In the genomic region with DNA sequence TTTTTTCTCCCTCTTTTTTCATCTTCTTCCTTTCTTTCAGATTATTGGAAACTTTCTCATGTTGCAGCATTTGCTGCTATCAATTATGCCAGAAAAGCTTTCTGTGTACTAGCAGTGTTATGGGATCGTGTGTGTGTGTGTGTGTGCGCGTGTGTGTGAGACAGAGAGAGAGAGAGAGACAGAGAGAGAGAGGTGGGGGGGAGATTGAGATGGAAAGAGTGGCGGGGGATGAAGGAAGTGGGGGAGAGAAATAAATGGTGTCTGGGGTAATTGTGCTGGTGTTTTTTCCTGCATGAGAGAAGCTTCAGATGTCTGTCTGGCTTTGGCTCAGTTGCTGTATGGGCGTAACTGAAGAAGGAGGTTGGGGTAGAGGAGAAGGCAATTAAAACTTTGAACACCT, we compare ENCODE assay signal across 11 cellular contexts.
DNase-seq lines count a peak whose midpoint lies in the region; ATAC-seq, FAIRE-seq and TF ChIP-seq lines count a peak whose summit lies in the region.
"Had no signal": no experiment of that assay in that cellular context is flagged by ENCODE, and none has a peak within 500 bp of the region (broad histone marks: within the 10 kb centered on the region; RNA-seq: fewer than 3 reads in every experiment).

No MANE protein-coding gene starts in this region.

- ATAC-seq in HG03097 (IDR thresholded peaks at IDR 0.05; ENCODE audit: low FRiP score, unreplicated experiment), result no peak
- ATAC-seq: left lobe of liver had no signal

- no peaks in the 10 kb centered on the region for H3K9me1 ChIP-seq in keratinocyte (ENCODE audit: control insufficient read depth, extremely low read depth, insufficient read depth, low read length)

- no peak for TF ChIP-seq CTCF in keratinocyte (optimal IDR thresholded peaks at IDR 0.05 in 1 of 3, IDR thresholded peaks at IDR 0.05 in 1 of 3, conservative IDR thresholded peaks at IDR 0.05 in 1 of 3; ENCODE audit: extremely low read depth in 1 of 3, insufficient read depth in 2 of 3, low read length in 3 of 3)

- H3K4me3 ChIP-seq in keratinocyte (ENCODE audit: control insufficient read depth in 2 of 3, extremely low read depth in 1 of 3, insufficient read depth in 2 of 3, low read depth in 1 of 3, low read length in 3 of 3) (peak overlapping the region in 2 of 3 experiments; percentile 15 to 45), subcutaneous abdominal adipose tissue (ENCODE audit: low read depth in 1 of 5, low read length in 5 of 5) (peak overlapping the region in 3 of 5 donors; percentile 3 to 52 (median 40))
- H3K4me3 ChIP-seq: HAP-1 had no signal

- H3K27ac ChIP-seq in keratinocyte (ENCODE audit: control insufficient read depth, insufficient read depth, low read length) (peak overlapping the region; percentile 38), subcutaneous abdominal adipose tissue (ENCODE audit: low read depth, low read length) (no peak overlapping the region)

- peak; percentile 77 for FAIRE-seq in keratinocyte (lab: Jason Lieb, UNC)
- FAIRE-seq: endothelial cell of umbilical vein had no signal

- H3K4me2 ChIP-seq in keratinocyte (ENCODE audit: control insufficient read depth, extremely low read depth, insufficient read depth, low read depth, low read length), result peak overlapping the region; percentile 84

- H4K20me1 ChIP-seq in keratinocyte (ENCODE audit: control insufficient read depth, extremely low read depth, insufficient read depth, low read length), result no peaks in the 10 kb centered on the region

- DNase-seq in NCI-H82 (lab: John Stamatoyannopoulos, UW) (peak; percentile 7), NCI-H82 treated with DMSO at 0.1 percent for 48 hours (lab: John Stamatoyannopoulos, UW; ENCODE audit: unreplicated experiment) (no peak), SHP77 (lab: John Stamatoyannopoulos, UW) (peak; percentile 25 to 33), keratinocyte (ENCODE audit: low read depth, low spot score) (no peak), amygdala (lab: John Stamatoyannopoulos, UW) (no peak), dedifferentiated amniotic fluid mesenchymal stem cell (ENCODE audit: extremely low spot score) (no peak)

- dilution Hi-C loops in keratinocyte (cut with MboI; ENCODE audit: extremely low pct_ligation_motif_present, low sequenced_read_pairs), result no loop called here

- H3K9ac ChIP-seq in keratinocyte (ENCODE audit: control insufficient read depth, extremely low read depth, insufficient read depth, low read length) (peak overlapping the region; percentile 38), subcutaneous abdominal adipose tissue (ENCODE audit: low read length in 5 of 5) (peak overlapping the region in 1 of 5 donors; percentile 16)

- no peaks in the 10 kb centered on the region for H3K27me3 ChIP-seq in keratinocyte (ENCODE audit: control insufficient read depth, extremely low read depth, insufficient read depth, low read length)
- H3K27me3 ChIP-seq in subcutaneous abdominal adipose tissue (ENCODE audit: control insufficient read depth in 5 of 5, insufficient read depth in 4 of 5, low read length in 5 of 5), result no peaks in the 10 kb centered on the region

- no peaks in the 10 kb centered on the region for H3K9me3 ChIP-seq in keratinocyte (ENCODE audit: control insufficient read depth, low read depth, low read length)
- H3K9me3 ChIP-seq in subcutaneous abdominal adipose tissue (ENCODE audit: control insufficient read depth in 5 of 5, low read length in 5 of 5), result no peaks in the 10 kb centered on the region
- H3K9me3 ChIP-seq: HAP-1 had no signal

- H3K4me1 ChIP-seq in keratinocyte (ENCODE audit: control insufficient read depth, extremely low read depth, insufficient read depth, low read length) (peaks cover 16% of the 10 kb centered on the region), subcutaneous abdominal adipose tissue (ENCODE audit: control insufficient read depth in 5 of 5, insufficient read depth in 5 of 5, low read length in 5 of 5) (peaks cover 0 to 11% (median 5%) of the 10 kb centered on the region in 5 donors)
- H3K4me1 ChIP-seq: HAP-1 had no signal

- peak overlapping the region; percentile 84 for H2AFZ ChIP-seq in keratinocyte (ENCODE audit: control insufficient read depth, low read length)

- H3K79me2 ChIP-seq in keratinocyte (ENCODE audit: control insufficient read depth, insufficient read depth, low read length), result no peaks in the 10 kb centered on the region

- H3K36me3 ChIP-seq in keratinocyte (ENCODE audit: control insufficient read depth in 2 of 2, extremely low read depth in 1 of 2, insufficient read depth in 2 of 2, low read length in 2 of 2), result no peaks in the 10 kb centered on the region
- H3K36me3 ChIP-seq in subcutaneous abdominal adipose tissue (ENCODE audit: control insufficient read depth in 5 of 5, insufficient read depth in 5 of 5, low read length in 5 of 5), result no peaks in the 10 kb centered on the region
- H3K36me3 ChIP-seq: HAP-1 had no signal

Comparison
In these comparisons a context has a peak if more than half of its experiments do, and no peak if none do; other contexts are left out.
1. DNase-seq: peak in NCI-H82 (single experiment) and SHP77 (2 of 2); none in NCI-H82 treated with DMSO at 0.1 percent for 48 hours (single experiment), keratinocyte (single experiment), amygdala (0 of 56) and dedifferentiated amniotic fluid mesenchymal stem cell (single experiment).